ENCODE assay signal across 8 cellular contexts in genomic region chr9:93003552-93004407, GRCh38. TPM values are rescaled to one million over a fixed set of nuclear protein-coding genes. Genes with fewer than 3 reads are reported as not detected.
DNase-seq lines count a peak whose midpoint lies in the region; ATAC-seq and TF ChIP-seq lines count a peak whose summit lies in the region.

No MANE protein-coding gene starts in this region.

- H3K9me3 ChIP-seq in duodenal mucosa (ENCODE audit: control insufficient read depth in 1 of 2, low read length in 2 of 2) (no peaks in the 10 kb centered on the region), mucosa of descending colon (no peaks in the 10 kb centered on the region)

- H3K4me1 ChIP-seq in duodenal mucosa (ENCODE audit: control insufficient read depth in 1 of 2, insufficient read depth in 2 of 2, low read length in 2 of 2) (peaks cover 5 to 11% of the 10 kb centered on the region in 2 donors), mucosa of descending colon (ENCODE audit: low read depth) (peaks cover 7% of the 10 kb centered on the region)

- peaks cover 61% of the 10 kb centered on the region for H3K36me3 Mint-ChIP-seq in activated CD4-positive, alpha-beta T cell treated with anti-CD3 and anti-CD28 coated beads, Interleukin-2, amount 10 ng/mL, durations not matched to agents 24 days and 14 days (ENCODE audit: low read depth)

- DNase-seq in AG09319 (ENCODE audit: extremely low read depth, low read depth) (no peak), NCI-H2196 treated with DMSO at 0.1 percent for 48 hours (lab: John Stamatoyannopoulos, UW; ENCODE audit: unreplicated experiment) (peak; percentile 72), mucosa of descending colon (peak in 2 of 3 donors; percentile 78 to 80)
- peak; percentile 89 for DNase-seq in activated CD4-positive, alpha-beta T cell treated with anti-CD3 and anti-CD28 coated beads, Interleukin-2, amount 10 ng/mL, durations not matched to agents 24 days and 14 days
- DNase-seq in stimulated activated CD8-positive, alpha-beta memory T cell treated with anti-CD3 and anti-CD28 coated beads, Interleukin-7, amount 100 ng/mL, for 24 hours (ENCODE audit: low read depth) = peak; percentile 41

- peak overlapping the region; percentile 71 to 81 for H3K4me3 ChIP-seq in duodenal mucosa (ENCODE audit: low read depth in 1 of 2, low read length in 2 of 2)
- H3K4me3 ChIP-seq in mucosa of descending colon = no peak overlapping the region

- H3K4me1 Mint-ChIP-seq in activated CD4-positive, alpha-beta T cell treated with anti-CD3 and anti-CD28 coated beads, Interleukin-2, amount 10 ng/mL, durations not matched to agents 24 days and 14 days = peaks cover 37% of the 10 kb centered on the region

- ATAC-seq in GM18907 (IDR thresholded peaks at IDR 0.05; ENCODE audit: unreplicated experiment) (peak; percentile 55), mucosa of descending colon (peak; percentile 97), HG02970 (IDR thresholded peaks at IDR 0.05; ENCODE audit: low FRiP score, unreplicated experiment) (no peak)

- H3K27me3 Mint-ChIP-seq in activated CD4-positive, alpha-beta T cell treated with anti-CD3 and anti-CD28 coated beads, Interleukin-2, amount 10 ng/mL, durations not matched to agents 24 days and 14 days = no peaks in the 10 kb centered on the region

- H3K4me3 Mint-ChIP-seq in activated CD4-positive, alpha-beta T cell treated with anti-CD3 and anti-CD28 coated beads, Interleukin-2, amount 10 ng/mL, durations not matched to agents 24 days and 14 days = peak overlapping the region; percentile 42

- no peaks in the 10 kb centered on the region for H3K9me3 Mint-ChIP-seq in activated CD4-positive, alpha-beta T cell treated with anti-CD3 and anti-CD28 coated beads, Interleukin-2, amount 10 ng/mL, durations not matched to agents 24 days and 14 days

- peak overlapping the region in 1 of 2 donors; percentile 63 for H3K9ac ChIP-seq in duodenal mucosa (ENCODE audit: low read depth in 1 of 2, low read length in 2 of 2)

- intact Hi-C loops in activated CD4-positive, alpha-beta T cell treated with anti-CD3 and anti-CD28 coated beads, Interleukin-2, amount 10 ng/mL, durations not matched to agents 24 days and 14 days (cut with micrococcal nuclease) = loop anchor here (1.0 kb wide), 2 partner anchors 46 to 106 kb away; no protein-coding TSS in a partner anchor
- intact Hi-C loops in mucosa of descending colon (cut with DNase I, micrococcal nuclease) = no loop called here

- H3K27me3 ChIP-seq in duodenal mucosa (ENCODE audit: control insufficient read depth in 1 of 2, insufficient read depth in 2 of 2, low read length in 2 of 2) = no peaks in the 10 kb centered on the region

- TF ChIP-seq CTCF in AG09319 (IDR thresholded peaks at IDR 0.05; ENCODE audit: low read depth, low read length) (peak; percentile 62), mucosa of descending colon (IDR thresholded peaks at IDR 0.05) (peak; percentile 30)

- H3K27ac ChIP-seq in duodenal mucosa (ENCODE audit: low read depth, low read length) = no peak overlapping the region

- H3K36me3 ChIP-seq in duodenal mucosa (ENCODE audit: control insufficient read depth in 1 of 2, insufficient read depth in 2 of 2, low read length in 2 of 2) = peaks cover 0 to 17% of the 10 kb centered on the region in 2 donors
- H3K36me3 ChIP-seq in mucosa of descending colon (ENCODE audit: low read depth) = no peaks in the 10 kb centered on the region

- H3K27ac Mint-ChIP-seq in activated CD4-positive, alpha-beta T cell treated with anti-CD3 and anti-CD28 coated beads, Interleukin-2, amount 10 ng/mL, durations not matched to agents 24 days and 14 days = peak overlapping the region; percentile 85

RNA-seq across cellular contexts. Expression of gene SUSD3, which starts 54.7 kb away (rescaled TPM):
- total RNA-seq in activated CD4-positive, alpha-beta T cell treated with anti-CD3 and anti-CD28 coated beads, Interleukin-2, amount 10 ng/mL, durations not matched to agents 24 days and 14 days = 38.3 and 40.9 TPM in 2 replicates
- 1 to 10 TPM; 1.2 to 2.5 (median 1.8) TPM for total RNA-seq in mucosa of descending colon

RNA-seq across cellular contexts. Expression of gene FGD3, which starts 56.5 kb away (rescaled TPM):
- 39.5 and 39.7 TPM in 2 replicates for total RNA-seq in activated CD4-positive, alpha-beta T cell treated with anti-CD3 and anti-CD28 coated beads, Interleukin-2, amount 10 ng/mL, durations not matched to agents 24 days and 14 days
- total RNA-seq in mucosa of descending colon = 1 to 10 TPM; 3.3 to 5.4 (median 5.3) TPM

Comparison
In these comparisons a context has a peak if more than half of its experiments do, and no peak if none do; other contexts are left out.
1. RNA of gene SUSD3, which starts 54.7 kb away (total RNA-seq): 38.3 to 40.9 TPM in activated CD4-positive, alpha-beta T cell treated with anti-CD3 and anti-CD28 coated beads, Interleukin-2, amount 10 ng/mL, durations not matched to agents 24 days and 14 days; 1.2 to 2.5 TPM in mucosa of descending colon; every median in the first group is over 10 times any median in the second.